In genomic region chr5:141876628-141877477, GRCh38 we compare ENCODE assay signal across 8 cellular contexts. TPM values are rescaled to one million over a fixed set of nuclear protein-coding genes. Genes with fewer than 3 reads are reported as not detected.
DNase-seq lines count a peak whose midpoint lies in the region; ATAC-seq and TF ChIP-seq lines count a peak whose summit lies in the region.

No MANE protein-coding gene starts in this region.

- in situ Hi-C loops in HAP-1 (cut with MboI; ENCODE audit: low sequenced_read_pairs): loop anchor here (5.0 kb wide), 1 partner anchor 175 kb away; no protein-coding TSS in a partner anchor

- peak in 1 of 2 experiments; percentile 40 for DNase-seq in HAP-1 (ENCODE audit: low spot score in 2 of 2)
- DNase-seq in glutamatergic neuron: no peak
- DNase-seq in retinal pigment epithelial cell (ENCODE audit: low read depth): no peak
- DNase-seq in activated effector memory CD4-positive, alpha-beta T cell treated with anti-CD3 and anti-CD28 coated beads, Interleukin-2, amount 50 U/mL, for 16 hours: no peak
- DNase-seq in pons (ENCODE audit: low spot score): no peak

- H3K36me3 Mint-ChIP-seq in T-helper 1 cell treated with Interleukin-12 subunit alpha and Interleukin-12 subunit beta and Interleukin-4 antibody, amounts not matched to agents 30 μg/mL and 1 μg/mL, for 36 hours (ENCODE audit: low read depth): no peaks in the 10 kb centered on the region
- no peaks in the 10 kb centered on the region for H3K36me3 Mint-ChIP-seq in glutamatergic neuron (ENCODE audit: unreplicated experiment)

- H3K4me3 ChIP-seq in HAP-1 (peak overlapping the region; percentile 70), retinal pigment epithelial cell (ENCODE audit: low read length) (peak overlapping the region; percentile 68)

- no peaks in the 10 kb centered on the region for H3K9me3 ChIP-seq in HAP-1

- ATAC-seq in GM19023 (IDR thresholded peaks at IDR 0.05; ENCODE audit: unreplicated experiment) (no peak), HG02938 (IDR thresholded peaks at IDR 0.05; ENCODE audit: unreplicated experiment) (no peak)

- no peaks in the 10 kb centered on the region for H3K36me3 ChIP-seq in HAP-1 (replicated peaks)

- H3K27me3 ChIP-seq in HAP-1 (ENCODE audit: low read depth): peaks cover 8% of the 10 kb centered on the region

- peaks cover 18% of the 10 kb centered on the region for H3K4me1 Mint-ChIP-seq in T-helper 1 cell treated with Interleukin-12 subunit alpha and Interleukin-12 subunit beta and Interleukin-4 antibody, amounts not matched to agents 30 μg/mL and 1 μg/mL, for 36 hours (ENCODE audit: low read depth)
- peaks cover 15% of the 10 kb centered on the region for H3K4me1 Mint-ChIP-seq in glutamatergic neuron (ENCODE audit: low read depth, unreplicated experiment)

- H3K27me3 Mint-ChIP-seq in T-helper 1 cell treated with Interleukin-12 subunit alpha and Interleukin-12 subunit beta and Interleukin-4 antibody, amounts not matched to agents 30 μg/mL and 1 μg/mL, for 36 hours (ENCODE audit: low read depth): peaks cover 83% of the 10 kb centered on the region
- H3K27me3 Mint-ChIP-seq in glutamatergic neuron (ENCODE audit: unreplicated experiment): peaks cover 9% of the 10 kb centered on the region

- H3K9me3 Mint-ChIP-seq in T-helper 1 cell treated with Interleukin-12 subunit alpha and Interleukin-12 subunit beta and Interleukin-4 antibody, amounts not matched to agents 30 μg/mL and 1 μg/mL, for 36 hours: no peaks in the 10 kb centered on the region
- H3K9me3 Mint-ChIP-seq in glutamatergic neuron (ENCODE audit: unreplicated experiment): peaks cover 11% of the 10 kb centered on the region

- no peak overlapping the region for H3K27ac Mint-ChIP-seq in T-helper 1 cell treated with Interleukin-12 subunit alpha and Interleukin-12 subunit beta and Interleukin-4 antibody, amounts not matched to agents 30 μg/mL and 1 μg/mL, for 36 hours
- no peak overlapping the region for H3K27ac Mint-ChIP-seq in glutamatergic neuron (ENCODE audit: unreplicated experiment)

- peaks cover 12% of the 10 kb centered on the region for H3K4me1 ChIP-seq in HAP-1

- H3K4me3 Mint-ChIP-seq in T-helper 1 cell treated with Interleukin-12 subunit alpha and Interleukin-12 subunit beta and Interleukin-4 antibody, amounts not matched to agents 30 μg/mL and 1 μg/mL, for 36 hours: peak overlapping the region; percentile 26
- H3K4me3 Mint-ChIP-seq in glutamatergic neuron (ENCODE audit: unreplicated experiment): peak overlapping the region; percentile 87

- TF ChIP-seq CTCF in glutamatergic neuron (IDR thresholded peaks at IDR 0.05; ENCODE audit: partially characterized antibody, unreplicated experiment) (no peak), retinal pigment epithelial cell (conservative IDR thresholded peaks at IDR 0.05; ENCODE audit: low read depth, low read length) (no peak)

RNA-seq across cellular contexts. Expression of gene PCDH1, which starts 1.4 kb away (rescaled TPM):
- total RNA-seq in glutamatergic neuron (ENCODE audit: unreplicated experiment): 7.9 TPM

RNA-seq across cellular contexts. Expression of gene DELE1, which starts 46.8 kb away (rescaled TPM):
- 108 TPM for total RNA-seq in glutamatergic neuron (ENCODE audit: unreplicated experiment)
